In genomic region chr22:39628563-39629080, GRCh38 we compare ENCODE assay signal across 25 cellular contexts. TPM values are rescaled to one million over a fixed set of nuclear protein-coding genes. Genes with fewer than 3 reads are reported as not detected.
"Had no signal": no experiment of that assay in that cellular context is flagged by ENCODE, and none has a peak within 500 bp of the region (broad histone marks: within the 10 kb centered on the region; RNA-seq: fewer than 3 reads in every experiment).

No MANE protein-coding gene starts in this region.

- H3K4me3 ChIP-seq: coronary artery, esophagus squamous epithelium, lower lobe of right lung, prostate gland, right atrium auricular region, stomach, thyroid gland had no signal

- H3K9me3 ChIP-seq: esophagus squamous epithelium, lower lobe of right lung, prostate gland, thyroid gland had no signal

- H3K27me3 ChIP-seq: thyroid gland had no signal

- H3K9me3 Mint-ChIP-seq: natural killer cell treated with Interleukin-12 subunit alpha and Interleukin-12 subunit beta and Interleukin-15 and Interleukin-18, amount 100 ng/mL, for 72 hours; neural crest cell; stimulated activated effector memory CD8-positive, alpha-beta T cell treated with anti-CD3 and anti-CD28 coated beads, Interleukin-12 subunit alpha, Interleukin-12 subunit beta, amount 100 ng/mL, for 72 hours had no signal

- H3K27ac ChIP-seq: coronary artery, esophagus squamous epithelium, lower lobe of right lung, prostate gland, right atrium auricular region, stomach, thyroid gland had no signal

- H3K4me1 Mint-ChIP-seq: neural crest cell had no signal

- H3K36me3 Mint-ChIP-seq: natural killer cell treated with Interleukin-12 subunit alpha and Interleukin-12 subunit beta and Interleukin-15 and Interleukin-18, amount 100 ng/mL, for 72 hours had no signal

- DNase-seq: dermis blood vessel endothelial cell; effector memory CD4-positive, alpha-beta T cell; esophagus squamous epithelium; foreskin melanocyte; glutamatergic neuron; hypothalamus; left ventricle myocardium superior; lower lobe of right lung; stimulated activated CD4-positive, alpha-beta T cell treated with anti-CD3 and anti-CD28 coated beads, Interleukin-2, amount 100 ng/mL, for 24 hours; stimulated activated CD4-positive, alpha-beta T cell treated with anti-CD3 and anti-CD28 coated beads, Interleukin-4, amount 100 ng/mL, for 24 hours; stimulated activated naive CD4-positive, alpha-beta T cell treated with Interleukin-2 at 50 U/mL for 16 hours; stomach; thyroid gland; trophoblast cell had no signal

- ATAC-seq: left ventricle myocardium superior; lower lobe of right lung; natural killer cell treated with Interleukin-12 subunit alpha and Interleukin-12 subunit beta and Interleukin-15 and Interleukin-18, amount 100 ng/mL, for 72 hours; sciatic nerve; stimulated activated effector memory CD8-positive, alpha-beta T cell treated with anti-CD3 and anti-CD28 coated beads, Interleukin-12 subunit alpha, Interleukin-12 subunit beta, amount 100 ng/mL, for 72 hours had no signal

- H3K4me3 Mint-ChIP-seq: natural killer cell treated with Interleukin-12 subunit alpha and Interleukin-12 subunit beta and Interleukin-15 and Interleukin-18, amount 100 ng/mL, for 72 hours; neural crest cell; stimulated activated effector memory CD8-positive, alpha-beta T cell treated with anti-CD3 and anti-CD28 coated beads, Interleukin-12 subunit alpha, Interleukin-12 subunit beta, amount 100 ng/mL, for 72 hours had no signal

- H3K27ac Mint-ChIP-seq: natural killer cell treated with Interleukin-12 subunit alpha and Interleukin-12 subunit beta and Interleukin-15 and Interleukin-18, amount 100 ng/mL, for 72 hours; stimulated activated effector memory CD8-positive, alpha-beta T cell treated with anti-CD3 and anti-CD28 coated beads, Interleukin-12 subunit alpha, Interleukin-12 subunit beta, amount 100 ng/mL, for 72 hours had no signal

- H3K36me3 ChIP-seq: esophagus squamous epithelium, lower lobe of right lung, prostate gland, right atrium auricular region, stomach, thyroid gland had no signal

- H3K4me1 ChIP-seq: lower lobe of right lung, prostate gland, right atrium auricular region, stomach, thyroid gland had no signal

- FAIRE-seq: endothelial cell of umbilical vein, keratinocyte had no signal

RNA-seq across cellular contexts. Expression of gene CACNA1I, which starts 58.1 kb away (rescaled TPM):
- total RNA-seq: dermis blood vessel endothelial cell, endothelial cell of umbilical vein, left ventricle myocardium superior, myocyte, skeletal muscle tissue had no signal
